Comparison of ENCODE assay signal across 9 cellular contexts in the genomic region with DNA sequence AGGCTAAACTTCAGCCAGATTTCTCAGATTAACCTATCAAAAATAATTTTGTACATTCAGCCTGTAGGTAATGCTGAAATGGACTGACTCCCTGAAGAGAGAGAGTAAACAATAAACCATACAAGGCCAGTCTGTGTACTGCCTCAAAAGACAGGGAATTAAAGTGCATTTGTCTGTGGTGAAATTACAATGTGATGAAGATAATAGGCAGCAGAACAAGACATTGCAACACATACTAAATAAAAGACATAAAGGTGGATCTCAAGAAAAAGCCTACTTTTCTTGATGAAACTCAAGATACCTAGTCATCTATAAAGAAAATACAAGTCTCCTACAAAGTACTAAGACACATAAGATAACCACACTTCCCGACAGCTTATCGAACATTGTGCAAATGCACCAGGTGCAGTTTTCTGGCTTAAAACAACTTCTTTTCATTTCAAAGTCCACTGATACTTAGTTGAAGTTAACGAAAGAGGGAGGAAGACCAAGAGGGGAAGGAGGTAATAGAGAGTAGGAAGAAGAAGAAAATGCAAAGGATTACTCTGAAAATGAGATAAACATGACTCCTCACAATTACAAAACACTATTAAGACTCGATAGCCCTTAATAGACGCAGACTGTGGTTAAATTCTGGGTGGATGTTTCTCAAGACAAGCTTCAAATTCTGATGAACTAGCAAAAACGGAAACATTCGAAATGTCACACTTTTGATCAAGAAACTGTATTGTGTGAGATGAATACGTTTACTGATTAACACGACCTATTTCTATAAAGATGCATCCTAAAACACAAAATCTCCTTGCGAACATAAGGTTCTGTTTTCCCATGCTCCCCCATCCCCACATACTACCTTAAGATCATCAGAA. TPM values are rescaled to one million over a fixed set of nuclear protein-coding genes. Genes with fewer than 3 reads are reported as not detected.
A peak's percentile ranks its signal among the peaks of the same experiment; 100 is the strongest.
DNase-seq lines count a peak whose midpoint lies in the region; ATAC-seq and TF ChIP-seq lines count a peak whose summit lies in the region.
"Had no signal": no experiment of that assay in that cellular context is flagged by ENCODE, and none has a peak within 500 bp of the region (broad histone marks: within the 10 kb centered on the region; RNA-seq: fewer than 3 reads in every experiment).

No MANE protein-coding gene starts in this region.

- peak overlapping the region; percentile 99; the same call in 1 of the 2 replicates for H3K9ac ChIP-seq in KMS-11

- H3K4me1 ChIP-seq in KMS-11 (ENCODE audit: low read depth, poor library complexity, severe bottlenecking), result peaks cover 58% of the 10 kb centered on the region

- H3K4me3 ChIP-seq in AG10803 (ENCODE audit: low read length) (peak overlapping the region; percentile 76), KMS-11 (IDR thresholded peaks at IDR 0.05; ENCODE audit: insufficient read depth, low read depth, low read length) (no peak overlapping the region)

- peaks cover 47% of the 10 kb centered on the region for H4K20me1 ChIP-seq in KMS-11 (ENCODE audit: insufficient read depth)

- H3K79me2 ChIP-seq in KMS-11 (ENCODE audit: insufficient read depth, low read depth), result peaks cover 71% of the 10 kb centered on the region

- peak overlapping the region; percentile 88 for H3K4me2 ChIP-seq in KMS-11

- H3K4me3 Mint-ChIP-seq in mesothelial cell of epicardium, result peak overlapping the region; percentile 82

- H3K36me3 Mint-ChIP-seq in mesothelial cell of epicardium, result peaks cover 7% of the 10 kb centered on the region

- H2AFZ ChIP-seq in KMS-11 (ENCODE audit: low read depth), result no peak overlapping the region

- H3K27me3 Mint-ChIP-seq in mesothelial cell of epicardium (ENCODE audit: low read depth), result no peaks in the 10 kb centered on the region

- TF ChIP-seq CTCF in AG10803 (conservative IDR thresholded peaks at IDR 0.05; ENCODE audit: low read length) (no peak), KMS-11 (conservative IDR thresholded peaks at IDR 0.05; ENCODE audit: low read depth, low read length) (no peak), mesothelial cell of epicardium (IDR thresholded peaks at IDR 0.05; ENCODE audit: unreplicated experiment) (no peak)

- DNase-seq in AG10803 (ENCODE audit: low read depth) (peak; percentile 22), astrocyte of the hippocampus (ENCODE audit: low read depth, low spot score) (peak; percentile 18), mesothelial cell of epicardium (ENCODE audit: low spot score in 2 of 2, unreplicated experiment in 2 of 2) (no peak), islet precursor cell (no peak), NOMO-1 treated with DMSO at 0.1 percent for 48 hours (lab: John Stamatoyannopoulos, UW; ENCODE audit: unreplicated experiment) (no peak), anterior cingulate cortex (lab: John Stamatoyannopoulos, UW) (no peak)
- DNase-seq: activated CD4-positive, alpha-beta T cell treated with anti-CD3 and anti-CD28 coated beads, Interleukin-2, amount 50 U/mL, for 1 hour had no signal

- no peaks in the 10 kb centered on the region for H3K9me3 Mint-ChIP-seq in mesothelial cell of epicardium

- peaks cover 51% of the 10 kb centered on the region for H3K4me1 Mint-ChIP-seq in mesothelial cell of epicardium

- H3K27me3 ChIP-seq in KMS-11 (ENCODE audit: insufficient read depth, low read depth), result no peaks in the 10 kb centered on the region

- peak overlapping the region; percentile 97; the same call in 1 of the 2 replicates for H3K27ac ChIP-seq in KMS-11

- no peak for ATAC-seq in HG03460 (IDR thresholded peaks at IDR 0.05; ENCODE audit: unreplicated experiment)

- H3K36me3 ChIP-seq in KMS-11 (ENCODE audit: insufficient read depth), result peaks cover 7% of the 10 kb centered on the region

- H3K27ac Mint-ChIP-seq in mesothelial cell of epicardium, result peak overlapping the region; percentile 86

RNA-seq across cellular contexts. Expression of gene HNRNPR, which starts 2.0 kb away (rescaled TPM):
- 199 to 205 TPM (median 203 TPM) in 3 replicates for total RNA-seq in mesothelial cell of epicardium

RNA-seq across cellular contexts. Expression of gene ZNF436, which starts 27.6 kb away (rescaled TPM):
- total RNA-seq in mesothelial cell of epicardium, result 33.7 to 35.7 TPM (median 34.6 TPM) in 3 replicates

Comparison
In these comparisons a context has a peak if more than half of its experiments do, and no peak if none do; other contexts are left out.
1. DNase-seq: peak in AG10803 (single experiment) and astrocyte of the hippocampus (single experiment); none in mesothelial cell of epicardium (0 of 2), islet precursor cell (single experiment), NOMO-1 treated with DMSO at 0.1 percent for 48 hours (single experiment) and anterior cingulate cortex (0 of 58).